1 cellular context compared by ENCODE assay signal in the genomic region with DNA sequence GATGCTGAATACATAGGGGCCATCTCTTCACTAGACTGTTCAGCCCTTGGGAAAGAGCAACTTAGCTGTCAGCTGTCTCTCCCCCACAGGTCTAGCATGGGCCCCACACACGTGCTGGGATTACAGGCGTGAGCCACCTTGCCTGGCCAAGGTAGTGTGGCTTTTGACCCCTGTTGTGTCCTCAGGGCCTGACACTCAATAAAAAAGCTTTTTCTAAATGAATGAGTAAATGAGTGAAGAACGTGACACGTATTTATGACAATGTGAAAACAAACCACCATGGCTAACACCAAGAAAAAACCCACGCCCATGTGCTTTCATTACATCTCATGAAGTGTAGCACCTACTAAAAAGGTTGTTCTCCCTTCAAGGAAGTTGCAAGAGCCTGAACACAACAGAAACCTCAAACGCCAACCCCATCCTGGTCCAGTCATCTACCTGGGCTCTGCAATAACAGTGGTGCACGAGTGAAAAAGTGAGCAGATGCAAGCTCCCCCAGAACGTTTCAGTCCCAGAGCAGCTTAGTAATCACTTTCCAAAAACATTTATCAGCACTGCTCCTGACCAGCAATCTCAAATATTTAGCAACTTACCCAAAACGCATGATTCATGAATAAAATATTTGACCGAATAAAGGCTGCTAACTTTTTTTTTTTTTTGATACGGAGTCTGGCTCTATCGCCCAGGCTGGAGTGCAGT.
TF ChIP-seq lines count a peak whose summit lies in the region.

No MANE protein-coding gene starts in this region.

TF ChIP-seq in GM12878, 131 proteins besides CTCF, POLR2A, EP300 and RAD21 (continued from another document and continues in another):
- TF ChIP-seq, protein P1, sequence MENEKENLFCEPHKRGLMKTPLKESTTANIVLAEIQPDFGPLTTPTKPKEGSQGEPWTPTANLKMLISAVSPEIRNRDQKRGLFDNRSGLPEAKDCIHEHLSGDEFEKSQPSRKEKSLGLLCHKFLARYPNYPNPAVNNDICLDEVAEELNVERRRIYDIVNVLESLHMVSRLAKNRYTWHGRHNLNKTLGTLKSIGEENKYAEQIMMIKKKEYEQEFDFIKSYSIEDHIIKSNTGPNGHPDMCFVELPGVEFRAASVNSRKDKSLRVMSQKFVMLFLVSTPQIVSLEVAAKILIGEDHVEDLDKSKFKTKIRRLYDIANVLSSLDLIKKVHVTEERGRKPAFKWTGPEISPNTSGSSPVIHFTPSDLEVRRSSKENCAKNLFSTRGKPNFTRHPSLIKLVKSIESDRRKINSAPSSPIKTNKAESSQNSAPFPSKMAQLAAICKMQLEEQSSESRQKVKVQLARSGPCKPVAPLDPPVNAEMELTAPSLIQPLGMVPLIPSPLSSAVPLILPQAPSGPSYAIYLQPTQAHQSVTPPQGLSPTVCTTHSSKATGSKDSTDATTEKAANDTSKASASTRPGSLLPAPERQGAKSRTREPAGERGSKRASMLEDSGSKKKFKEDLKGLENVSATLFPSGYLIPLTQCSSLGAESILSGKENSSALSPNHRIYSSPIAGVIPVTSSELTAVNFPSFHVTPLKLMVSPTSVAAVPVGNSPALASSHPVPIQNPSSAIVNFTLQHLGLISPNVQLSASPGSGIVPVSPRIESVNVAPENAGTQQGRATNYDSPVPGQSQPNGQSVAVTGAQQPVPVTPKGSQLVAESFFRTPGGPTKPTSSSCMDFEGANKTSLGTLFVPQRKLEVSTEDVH (IDR thresholded peaks at IDR 0.05; ENCODE audit: low read depth, partially characterized antibody) = no peak
- TF ChIP-seq SMAD1 (IDR thresholded peaks at IDR 0.05; ENCODE audit: low read depth, partially characterized antibody) (peak; percentile 38), EED (IDR thresholded peaks at IDR 0.05; ENCODE audit: low read depth) (no peak), NBN (IDR thresholded peaks at IDR 0.05) (peak; percentile 89), PML (IDR thresholded peaks at IDR 0.05; ENCODE audit: low read length) (no peak), TCF3 (IDR thresholded peaks at IDR 0.05; ENCODE audit: borderline replicate concordance, insufficient read depth, low read depth, low read length) (no peak), ZSCAN29 (IDR thresholded peaks at IDR 0.05) (no peak), SRF (IDR thresholded peaks at IDR 0.05; ENCODE audit: low read depth in 2 of 2, low read length in 2 of 2) (no peak), CEBPZ (IDR thresholded peaks at IDR 0.05; ENCODE audit: low read depth, low read length) (no peak), EZH2 (IDR thresholded peaks at IDR 0.05; ENCODE audit: borderline replicate concordance, control insufficient read depth, low read depth, low read length) (no peak), SMARCA5 (IDR thresholded peaks at IDR 0.05) (no peak), TARDBP (IDR thresholded peaks at IDR 0.05; ENCODE audit: borderline replicate concordance) (no peak), ZZZ3 (IDR thresholded peaks at IDR 0.05; ENCODE audit: control insufficient read depth, insufficient read length, low read depth) (no peak), BCL11A (IDR thresholded peaks at IDR 0.05; ENCODE audit: low read depth, low read length) (peak; percentile 58), BMI1 (IDR thresholded peaks at IDR 0.05; ENCODE audit: borderline replicate concordance) (peak; percentile 77; the same call in 1 of the 2 replicates), YY1 (IDR thresholded peaks at IDR 0.05; ENCODE audit: low read depth, low read length) (0 out of 2 replicates have a peak, but pooled peaks have one; percentile 21), E2F4 (IDR thresholded peaks at IDR 0.05; ENCODE audit: low read depth, low read length) (no peak), CREB1 (IDR thresholded peaks at IDR 0.05; ENCODE audit: low read depth) (peak; percentile 67), POLR2AphosphoS2 (IDR thresholded peaks at IDR 0.05; ENCODE audit: low read depth, low read length) (no peak), IKZF1 (conservative IDR thresholded peaks at IDR 0.05) (peak; percentile 83), MLLT1 (IDR thresholded peaks at IDR 0.05) (peak; percentile 68), KDM1A (IDR thresholded peaks at IDR 0.05; ENCODE audit: borderline replicate concordance) (no peak), CHD4 (IDR thresholded peaks at IDR 0.05) (no peak), SP1 (IDR thresholded peaks at IDR 0.05; ENCODE audit: low read depth, low read length) (peak; percentile 36), CHD2 (IDR thresholded peaks at IDR 0.05; ENCODE audit: borderline replicate concordance, low read depth, low read length) (0 out of 2 replicates have a peak, but pooled peaks have one; percentile 54), HDAC2 (IDR thresholded peaks at IDR 0.05) (no peak), SUZ12 (IDR thresholded peaks at IDR 0.05; ENCODE audit: unreplicated experiment) (no peak), ESRRA (IDR thresholded peaks at IDR 0.05; ENCODE audit: low read length) (no peak), IRF4 (IDR thresholded peaks at IDR 0.05; ENCODE audit: low read depth, low read length) (peak; percentile 44; the same call in 1 of the 2 replicates), CREM (IDR thresholded peaks at IDR 0.05; ENCODE audit: low read depth) (peak; percentile 60), CHD1 (IDR thresholded peaks at IDR 0.05; ENCODE audit: low read depth, low read length) (no peak), ZBTB11 (CRISPR knock-in tag; IDR thresholded peaks at IDR 0.05) (no peak), ZNF384 (IDR thresholded peaks at IDR 0.05; ENCODE audit: borderline replicate concordance, low read depth, low read length) (no peak), ZNF24 (IDR thresholded peaks at IDR 0.05) (peak; percentile 86), TBL1XR1 (IDR thresholded peaks at IDR 0.05; ENCODE audit: low read depth, low read length) (peak; percentile 67), MTA3 (IDR thresholded peaks at IDR 0.05; ENCODE audit: borderline replicate concordance, low read length) (no peak), RBBP5 (conservative IDR thresholded peaks at IDR 0.05) (no peak), RAD51 (IDR thresholded peaks at IDR 0.05) (peak; percentile 73), SMC3 (IDR thresholded peaks at IDR 0.05; ENCODE audit: borderline replicate concordance, low read length) (no peak), ASH2L (IDR thresholded peaks at IDR 0.05; ENCODE audit: borderline replicate concordance, low read depth) (no peak), SMAD5 (IDR thresholded peaks at IDR 0.05; ENCODE audit: low read depth) (no peak), KAT2A (conservative IDR thresholded peaks at IDR 0.05; ENCODE audit: control insufficient read depth, low read depth, low read length) (no peak)
- TF ChIP-seq, protein P2, sequence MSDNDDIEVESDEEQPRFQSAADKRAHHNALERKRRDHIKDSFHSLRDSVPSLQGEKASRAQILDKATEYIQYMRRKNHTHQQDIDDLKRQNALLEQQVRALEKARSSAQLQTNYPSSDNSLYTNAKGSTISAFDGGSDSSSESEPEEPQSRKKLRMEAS (IDR thresholded peaks at IDR 0.05; ENCODE audit: low read depth, low read length) = no peak; the same call in 1 of the 2 replicates
- TF ChIP-seq, protein P3, sequence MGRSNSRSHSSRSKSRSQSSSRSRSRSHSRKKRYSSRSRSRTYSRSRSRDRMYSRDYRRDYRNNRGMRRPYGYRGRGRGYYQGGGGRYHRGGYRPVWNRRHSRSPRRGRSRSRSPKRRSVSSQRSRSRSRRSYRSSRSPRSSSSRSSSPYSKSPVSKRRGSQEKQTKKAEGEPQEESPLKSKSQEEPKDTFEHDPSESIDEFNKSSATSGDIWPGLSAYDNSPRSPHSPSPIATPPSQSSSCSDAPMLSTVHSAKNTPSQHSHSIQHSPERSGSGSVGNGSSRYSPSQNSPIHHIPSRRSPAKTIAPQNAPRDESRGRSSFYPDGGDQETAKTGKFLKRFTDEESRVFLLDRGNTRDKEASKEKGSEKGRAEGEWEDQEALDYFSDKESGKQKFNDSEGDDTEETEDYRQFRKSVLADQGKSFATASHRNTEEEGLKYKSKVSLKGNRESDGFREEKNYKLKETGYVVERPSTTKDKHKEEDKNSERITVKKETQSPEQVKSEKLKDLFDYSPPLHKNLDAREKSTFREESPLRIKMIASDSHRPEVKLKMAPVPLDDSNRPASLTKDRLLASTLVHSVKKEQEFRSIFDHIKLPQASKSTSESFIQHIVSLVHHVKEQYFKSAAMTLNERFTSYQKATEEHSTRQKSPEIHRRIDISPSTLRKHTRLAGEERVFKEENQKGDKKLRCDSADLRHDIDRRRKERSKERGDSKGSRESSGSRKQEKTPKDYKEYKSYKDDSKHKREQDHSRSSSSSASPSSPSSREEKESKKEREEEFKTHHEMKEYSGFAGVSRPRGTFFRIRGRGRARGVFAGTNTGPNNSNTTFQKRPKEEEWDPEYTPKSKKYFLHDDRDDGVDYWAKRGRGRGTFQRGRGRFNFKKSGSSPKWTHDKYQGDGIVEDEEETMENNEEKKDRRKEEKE (IDR thresholded peaks at IDR 0.05) = no peak
- TF ChIP-seq, protein P4, sequence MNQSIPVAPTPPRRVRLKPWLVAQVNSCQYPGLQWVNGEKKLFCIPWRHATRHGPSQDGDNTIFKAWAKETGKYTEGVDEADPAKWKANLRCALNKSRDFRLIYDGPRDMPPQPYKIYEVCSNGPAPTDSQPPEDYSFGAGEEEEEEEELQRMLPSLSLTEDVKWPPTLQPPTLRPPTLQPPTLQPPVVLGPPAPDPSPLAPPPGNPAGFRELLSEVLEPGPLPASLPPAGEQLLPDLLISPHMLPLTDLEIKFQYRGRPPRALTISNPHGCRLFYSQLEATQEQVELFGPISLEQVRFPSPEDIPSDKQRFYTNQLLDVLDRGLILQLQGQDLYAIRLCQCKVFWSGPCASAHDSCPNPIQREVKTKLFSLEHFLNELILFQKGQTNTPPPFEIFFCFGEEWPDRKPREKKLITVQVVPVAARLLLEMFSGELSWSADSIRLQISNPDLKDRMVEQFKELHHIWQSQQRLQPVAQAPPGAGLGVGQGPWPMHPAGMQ (IDR thresholded peaks at IDR 0.05; ENCODE audit: borderline replicate concordance) = no peak
